1 cellular context compared by ENCODE assay signal in genomic region chr3:181362378-181362777, GRCh38.
TF ChIP-seq lines count a peak whose summit lies in the region.

No MANE protein-coding gene starts in this region.

TF ChIP-seq in SK-N-SH treated with all-trans-retinoic acid at 6 μM for 48 hours, 23 proteins besides CTCF, POLR2A, EP300 and RAD21 (continued from another document):
- TF ChIP-seq TSHZ2 (CRISPR knock-in tag; IDR thresholded peaks at IDR 0.05) (no peak), ZC3H10 (CRISPR knock-in tag; IDR thresholded peaks at IDR 0.05) (no peak), ARNTL (CRISPR knock-in tag; IDR thresholded peaks at IDR 0.05; ENCODE audit: borderline replicate concordance, low read depth) (no peak), ZNF70 (CRISPR knock-in tag; IDR thresholded peaks at IDR 0.05) (no peak), PPARA (CRISPR knock-in tag; IDR thresholded peaks at IDR 0.05; ENCODE audit: borderline replicate concordance) (no peak), OSR1 (CRISPR knock-in tag; IDR thresholded peaks at IDR 0.05) (no peak), CSDC2 (CRISPR knock-in tag; IDR thresholded peaks at IDR 0.05) (no peak), SNAI2 (CRISPR knock-in tag; IDR thresholded peaks at IDR 0.05) (no peak), TCF4 (CRISPR knock-in tag; IDR thresholded peaks at IDR 0.05; ENCODE audit: borderline replicate concordance) (no peak), ESRRG (CRISPR knock-in tag; IDR thresholded peaks at IDR 0.05) (no peak), GLIS3 (CRISPR knock-in tag; IDR thresholded peaks at IDR 0.05) (no peak), ISL1 (CRISPR knock-in tag; IDR thresholded peaks at IDR 0.05) (no peak), ZNF8 (CRISPR knock-in tag; IDR thresholded peaks at IDR 0.05) (no peak), BACH2 (CRISPR knock-in tag; IDR thresholded peaks at IDR 0.05; ENCODE audit: borderline replicate concordance) (no peak), TOX (CRISPR knock-in tag; IDR thresholded peaks at IDR 0.05; ENCODE audit: borderline replicate concordance) (no peak)
- TF ChIP-seq, protein P1, sequence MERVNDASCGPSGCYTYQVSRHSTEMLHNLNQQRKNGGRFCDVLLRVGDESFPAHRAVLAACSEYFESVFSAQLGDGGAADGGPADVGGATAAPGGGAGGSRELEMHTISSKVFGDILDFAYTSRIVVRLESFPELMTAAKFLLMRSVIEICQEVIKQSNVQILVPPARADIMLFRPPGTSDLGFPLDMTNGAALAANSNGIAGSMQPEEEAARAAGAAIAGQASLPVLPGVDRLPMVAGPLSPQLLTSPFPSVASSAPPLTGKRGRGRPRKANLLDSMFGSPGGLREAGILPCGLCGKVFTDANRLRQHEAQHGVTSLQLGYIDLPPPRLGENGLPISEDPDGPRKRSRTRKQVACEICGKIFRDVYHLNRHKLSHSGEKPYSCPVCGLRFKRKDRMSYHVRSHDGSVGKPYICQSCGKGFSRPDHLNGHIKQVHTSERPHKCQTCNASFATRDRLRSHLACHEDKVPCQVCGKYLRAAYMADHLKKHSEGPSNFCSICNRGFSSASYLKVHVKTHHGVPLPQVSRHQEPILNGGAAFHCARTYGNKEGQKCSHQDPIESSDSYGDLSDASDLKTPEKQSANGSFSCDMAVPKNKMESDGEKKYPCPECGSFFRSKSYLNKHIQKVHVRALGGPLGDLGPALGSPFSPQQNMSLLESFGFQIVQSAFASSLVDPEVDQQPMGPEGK (CRISPR knock-in tag; IDR thresholded peaks at IDR 0.05; ENCODE audit: borderline replicate concordance): no peak
- TF ChIP-seq, protein P2, sequence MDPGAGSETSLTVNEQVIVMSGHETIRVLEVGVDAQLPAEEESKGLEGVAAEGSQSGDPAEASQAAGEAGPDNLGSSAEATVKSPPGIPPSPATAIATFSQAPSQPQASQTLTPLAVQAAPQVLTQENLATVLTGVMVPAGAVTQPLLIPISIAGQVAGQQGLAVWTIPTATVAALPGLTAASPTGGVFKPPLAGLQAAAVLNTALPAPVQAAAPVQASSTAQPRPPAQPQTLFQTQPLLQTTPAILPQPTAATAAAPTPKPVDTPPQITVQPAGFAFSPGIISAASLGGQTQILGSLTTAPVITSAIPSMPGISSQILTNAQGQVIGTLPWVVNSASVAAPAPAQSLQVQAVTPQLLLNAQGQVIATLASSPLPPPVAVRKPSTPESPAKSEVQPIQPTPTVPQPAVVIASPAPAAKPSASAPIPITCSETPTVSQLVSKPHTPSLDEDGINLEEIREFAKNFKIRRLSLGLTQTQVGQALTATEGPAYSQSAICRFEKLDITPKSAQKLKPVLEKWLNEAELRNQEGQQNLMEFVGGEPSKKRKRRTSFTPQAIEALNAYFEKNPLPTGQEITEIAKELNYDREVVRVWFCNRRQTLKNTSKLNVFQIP (CRISPR knock-in tag; IDR thresholded peaks at IDR 0.05; ENCODE audit: borderline replicate concordance, low read depth): no peak
- TF ChIP-seq, protein P3, sequence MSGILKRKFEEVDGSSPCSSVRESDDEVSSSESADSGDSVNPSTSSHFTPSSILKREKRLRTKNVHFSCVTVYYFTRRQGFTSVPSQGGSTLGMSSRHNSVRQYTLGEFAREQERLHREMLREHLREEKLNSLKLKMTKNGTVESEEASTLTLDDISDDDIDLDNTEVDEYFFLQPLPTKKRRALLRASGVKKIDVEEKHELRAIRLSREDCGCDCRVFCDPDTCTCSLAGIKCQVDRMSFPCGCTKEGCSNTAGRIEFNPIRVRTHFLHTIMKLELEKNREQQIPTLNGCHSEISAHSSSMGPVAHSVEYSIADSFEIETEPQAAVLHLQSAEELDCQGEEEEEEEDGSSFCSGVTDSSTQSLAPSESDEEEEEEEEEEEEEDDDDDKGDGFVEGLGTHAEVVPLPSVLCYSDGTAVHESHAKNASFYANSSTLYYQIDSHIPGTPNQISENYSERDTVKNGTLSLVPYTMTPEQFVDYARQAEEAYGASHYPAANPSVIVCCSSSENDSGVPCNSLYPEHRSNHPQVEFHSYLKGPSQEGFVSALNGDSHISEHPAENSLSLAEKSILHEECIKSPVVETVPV (CRISPR knock-in tag; IDR thresholded peaks at IDR 0.05): no peak
